In the genomic region with DNA sequence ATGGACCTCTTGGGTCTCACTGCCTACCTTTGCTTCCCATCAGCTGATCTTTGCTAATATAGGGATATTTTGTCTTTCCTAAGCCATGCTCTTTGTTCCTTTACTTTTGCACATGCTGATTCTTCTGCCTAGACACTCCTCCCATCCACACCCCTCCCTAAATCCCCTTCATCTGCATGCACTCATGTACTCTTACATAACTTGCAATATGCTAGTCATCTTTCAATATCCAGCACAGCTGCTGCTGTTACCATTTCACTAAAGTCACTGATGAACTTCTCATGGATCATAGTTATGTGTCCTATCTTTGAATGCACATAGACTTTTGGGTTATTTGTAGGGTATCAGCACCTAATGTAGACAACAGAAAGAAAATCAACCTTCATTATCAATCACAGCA, we compare ENCODE assay signal across 18 cellular contexts. TPM values are rescaled to one million over a fixed set of nuclear protein-coding genes. Genes with fewer than 3 reads are reported as not detected.
A peak's percentile ranks its signal among the peaks of the same experiment; 100 is the strongest.
DNase-seq lines count a peak whose midpoint lies in the region; ATAC-seq and TF ChIP-seq lines count a peak whose summit lies in the region.
"Had no signal": no experiment of that assay in that cellular context is flagged by ENCODE, and none has a peak within 500 bp of the region (broad histone marks: within the 10 kb centered on the region; RNA-seq: fewer than 3 reads in every experiment).

No MANE protein-coding gene starts in this region.

- no peak for TF ChIP-seq CTCF in psoas muscle (IDR thresholded peaks at IDR 0.05)

- no peaks in the 10 kb centered on the region for H3K9me3 ChIP-seq in psoas muscle
- H3K9me3 ChIP-seq: A549, BLaER1 had no signal

- no peaks in the 10 kb centered on the region for H3K27me3 ChIP-seq in psoas muscle (ENCODE audit: insufficient read depth in 3 of 3, low read length in 2 of 3)
- H3K27me3 ChIP-seq: BLaER1 had no signal

- no peaks in the 10 kb centered on the region for H3K9me3 Mint-ChIP-seq in activated T-helper 17 cell treated with anti-CD3 and anti-CD28 coated beads, Interleukin-2, amount 50 U/mL, for 72 hours

- peaks cover 5% of the 10 kb centered on the region for H3K27me3 Mint-ChIP-seq in activated T-helper 17 cell treated with anti-CD3 and anti-CD28 coated beads, Interleukin-2, amount 50 U/mL, for 72 hours

- peak overlapping the region; percentile 14 for H3K27ac ChIP-seq in angular gyrus (ENCODE audit: low read depth, low read length)
- no peak overlapping the region for H3K27ac ChIP-seq in psoas muscle
- H3K27ac ChIP-seq: 22Rv1, A549, BLaER1, GM23248, HL-60 had no signal

- H3K36me3 Mint-ChIP-seq in activated T-helper 17 cell treated with anti-CD3 and anti-CD28 coated beads, Interleukin-2, amount 50 U/mL, for 72 hours (ENCODE audit: low read depth) = no peaks in the 10 kb centered on the region
- H3K36me3 Mint-ChIP-seq: CD14-positive monocyte; CD4-positive, alpha-beta memory T cell had no signal

- ATAC-seq in psoas muscle (peak in 3 of 4 donors; percentile 44 to 64 (median 57)), GM19035 (IDR thresholded peaks at IDR 0.05; ENCODE audit: unreplicated experiment) (no peak)
- no peak for ATAC-seq in activated T-helper 17 cell treated with anti-CD3 and anti-CD28 coated beads, Interleukin-2, amount 50 U/mL, for 72 hours (replicated peaks)
- ATAC-seq: A549, GM12878 had no signal

- no peaks in the 10 kb centered on the region for H3K4me1 Mint-ChIP-seq in activated T-helper 17 cell treated with anti-CD3 and anti-CD28 coated beads, Interleukin-2, amount 50 U/mL, for 72 hours
- H3K4me1 Mint-ChIP-seq: CD14-positive monocyte; CD4-positive, alpha-beta memory T cell had no signal

- no peak overlapping the region for H3K27ac Mint-ChIP-seq in activated T-helper 17 cell treated with anti-CD3 and anti-CD28 coated beads, Interleukin-2, amount 50 U/mL, for 72 hours
- H3K27ac Mint-ChIP-seq: CD14-positive monocyte; CD4-positive, alpha-beta memory T cell had no signal

- no peaks in the 10 kb centered on the region for H3K36me3 ChIP-seq in psoas muscle (ENCODE audit: insufficient read depth in 1 of 2, low read depth in 1 of 2)
- H3K36me3 ChIP-seq: BLaER1 had no signal

- H3K4me3 ChIP-seq in psoas muscle = no peak overlapping the region
- H3K4me3 ChIP-seq: A549, BLaER1, GM12878, GM23248 had no signal

- no peak overlapping the region for H3K4me3 Mint-ChIP-seq in activated T-helper 17 cell treated with anti-CD3 and anti-CD28 coated beads, Interleukin-2, amount 50 U/mL, for 72 hours
- H3K4me3 Mint-ChIP-seq: CD14-positive monocyte; CD4-positive, alpha-beta memory T cell had no signal

- DNase-seq in NCI-H2171 treated with DMSO at 0.1 percent for 48 hours (lab: John Stamatoyannopoulos, UW) (peak; percentile 17), NCI-H2171 (lab: John Stamatoyannopoulos, UW) (no peak), psoas muscle (no peak), foreskin melanocyte (no peak)
- DNase-seq: AML-193; CD4-positive, alpha-beta memory T cell; DMS79 treated with DMSO at 0.1 percent for 48 hours; GM23248; HCEC 1CT had no signal

- peaks cover 38% of the 10 kb centered on the region for H3K4me1 ChIP-seq in psoas muscle
- H3K4me1 ChIP-seq: A549, BLaER1 had no signal

- intact Hi-C loops in psoas muscle (cut with DNase I) = no loop called here

RNA-seq across cellular contexts. Expression of a gene that starts 18.5 kb away (rescaled TPM):
- total RNA-seq in psoas muscle = 100 to 1,000 TPM in 1 of 4 donors, 10 to 100 TPM in 3; 82.0 to 103 (median 94.2) TPM
- polyA plus RNA-seq in psoas muscle = 10 to 100 TPM; 12.6 to 61.6 (median 36.0) TPM
- under 1 TPM; 0.11 to 0.15 TPM for total RNA-seq in activated T-helper 17 cell treated with anti-CD3 and anti-CD28 coated beads, Interleukin-2, amount 50 U/mL, for 72 hours
- polyA plus RNA-seq: CD4-positive, alpha-beta memory T cell had no signal

Comparison
In these comparisons a context has a peak if more than half of its experiments do, and no peak if none do; other contexts are left out.
1. ATAC-seq: peak in psoas muscle (3 of 4); none in activated T-helper 17 cell treated with anti-CD3 and anti-CD28 coated beads, Interleukin-2, amount 50 U/mL, for 72 hours (single experiment) and GM19035 (single experiment).
2. RNA of a gene that starts 18.5 kb away (total RNA-seq): 82.0 to 103 TPM in psoas muscle; 0.11 to 0.15 TPM in activated T-helper 17 cell treated with anti-CD3 and anti-CD28 coated beads, Interleukin-2, amount 50 U/mL, for 72 hours; every median in the first group is over 10 times any median in the second.